Comparison of ENCODE assay signal across 11 cellular contexts in genomic region chr10:74593470-74593869, GRCh38.
DNase-seq lines count a peak whose midpoint lies in the region; ATAC-seq and TF ChIP-seq lines count a peak whose summit lies in the region.
"Had no signal": no experiment of that assay in that cellular context is flagged by ENCODE, and none has a peak within 500 bp of the region (broad histone marks: within the 10 kb centered on the region; RNA-seq: fewer than 3 reads in every experiment).

No MANE protein-coding gene starts in this region.

- H3K4me1 Mint-ChIP-seq in HFFc6 (ENCODE audit: low read depth) (peaks cover 44% of the 10 kb centered on the region), Calu3 (ENCODE audit: low read depth, unreplicated experiment) (no peaks in the 10 kb centered on the region)
- peaks cover 8 to 10% of the 10 kb centered on the region in 2 donors for H3K4me1 Mint-ChIP-seq in effector memory CD8-positive, alpha-beta T cell (ENCODE audit: low read depth in 2 of 2)
- peaks cover 35% of the 10 kb centered on the region for H3K4me1 Mint-ChIP-seq in CD4-positive, alpha-beta T cell (ENCODE audit: low read depth)

- H3K27me3 ChIP-seq in brain microvascular endothelial cell (replicated peaks) (no peaks in the 10 kb centered on the region), right lobe of liver (no peaks in the 10 kb centered on the region)
- H3K27me3 ChIP-seq in CD4-positive, alpha-beta T cell (ENCODE audit: control insufficient read depth, insufficient read depth, low read length): no peaks in the 10 kb centered on the region

- TF ChIP-seq POLR2A in right lobe of liver (IDR thresholded peaks at IDR 0.05): no peak

- H3K27ac Mint-ChIP-seq in HFFc6 (peak overlapping the region; percentile 65), Calu3 (ENCODE audit: unreplicated experiment) (no peak overlapping the region)
- no peak overlapping the region for H3K27ac Mint-ChIP-seq in effector memory CD8-positive, alpha-beta T cell
- H3K27ac Mint-ChIP-seq in CD4-positive, alpha-beta T cell: no peak overlapping the region
- H3K27ac Mint-ChIP-seq: activated CD8-positive, alpha-beta memory T cell treated with anti-CD3 and anti-CD28 coated beads, Interleukin-2, amount 10 ng/mL, durations not matched to agents 7 days and 5 days; dendritic cell treated with granulocyte-macrophage colony-stimulating factor and Interleukin-4, amounts not matched to agents 40 ng/mL and 50 ng/mL, for 4 days had no signal

- H3K27me3 Mint-ChIP-seq in HFFc6 (ENCODE audit: insufficient read depth) (no peaks in the 10 kb centered on the region), Calu3 (ENCODE audit: unreplicated experiment) (no peaks in the 10 kb centered on the region)
- no peaks in the 10 kb centered on the region for H3K27me3 Mint-ChIP-seq in effector memory CD8-positive, alpha-beta T cell
- no peaks in the 10 kb centered on the region for H3K27me3 Mint-ChIP-seq in CD4-positive, alpha-beta T cell
- H3K27me3 Mint-ChIP-seq: activated CD8-positive, alpha-beta memory T cell treated with anti-CD3 and anti-CD28 coated beads, Interleukin-2, amount 10 ng/mL, durations not matched to agents 7 days and 5 days; dendritic cell treated with granulocyte-macrophage colony-stimulating factor and Interleukin-4, amounts not matched to agents 40 ng/mL and 50 ng/mL, for 4 days had no signal

- no TSS peak for BruUV-seq in Calu3 (replicated peaks; lab: Mats Ljungman, UMichigan)

- POLR2A ChIA-PET in CD4-positive, alpha-beta T cell (lab: Charles Lee): no interaction called here

- H3K36me3 Mint-ChIP-seq in HFFc6 (ENCODE audit: low read depth): peaks cover 4% of the 10 kb centered on the region; the same call in 1 of the 2 replicates
- H3K36me3 Mint-ChIP-seq in effector memory CD8-positive, alpha-beta T cell (ENCODE audit: insufficient read depth): peaks cover 6% of the 10 kb centered on the region
- no peaks in the 10 kb centered on the region for H3K36me3 Mint-ChIP-seq in Calu3 (ENCODE audit: insufficient read depth, unreplicated experiment)
- no peaks in the 10 kb centered on the region for H3K36me3 Mint-ChIP-seq in CD4-positive, alpha-beta T cell (ENCODE audit: low read depth)

- H3K4me1 ChIP-seq in right lobe of liver: peaks cover 0 to 36% (median 5%) of the 10 kb centered on the region in 4 donors

- no peak overlapping the region for H3K27ac ChIP-seq in brain microvascular endothelial cell
- H3K27ac ChIP-seq in right lobe of liver: peak overlapping the region in 2 of 3 donors; percentile 42 to 58
- H3K27ac ChIP-seq in CD4-positive, alpha-beta T cell (ENCODE audit: low read depth, low read length): no peak overlapping the region

- no peak for TF ChIP-seq CTCF in HFFc6 (IDR thresholded peaks at IDR 0.05)
- TF ChIP-seq CTCF in brain microvascular endothelial cell (IDR thresholded peaks at IDR 0.05; ENCODE audit: low read depth, low read length, missing control alignments): no peak
- no peak for TF ChIP-seq CTCF in right lobe of liver (IDR thresholded peaks at IDR 0.05)
- no peak for TF ChIP-seq CTCF in Calu3 (IDR thresholded peaks at IDR 0.05; ENCODE audit: unreplicated experiment)
- no peak for TF ChIP-seq CTCF in CD4-positive, alpha-beta T cell (IDR thresholded peaks at IDR 0.05)

- H3K36me3 ChIP-seq in brain microvascular endothelial cell (replicated peaks) (no peaks in the 10 kb centered on the region), right lobe of liver (no peaks in the 10 kb centered on the region)

- no peaks in the 10 kb centered on the region for H3K9me3 ChIP-seq in right lobe of liver
- no peaks in the 10 kb centered on the region for H3K9me3 ChIP-seq in CD4-positive, alpha-beta T cell (ENCODE audit: control insufficient read depth, low read length)

- CTCF ChIA-PET in Calu3 (lab: Charles Lee): interaction anchor here (0.7 kb wide), 1 partner anchor 8 kb away, joined by 3 read pairs; no protein-coding TSS in a partner anchor
- CTCF ChIA-PET in CD4-positive, alpha-beta T cell (lab: Charles Lee): no interaction called here

- 36% methylated on average over 2 of the region's 2 CpGs for WGBS in right lobe of liver (ENCODE audit: insufficient coverage, low coverage, low lambda C conversion rate, missing lambda C conversion rate)

- no peak overlapping the region for H3K4me3 ChIP-seq in brain microvascular endothelial cell (ENCODE audit: low read depth, low read length)
- H3K4me3 ChIP-seq in right lobe of liver: no peak overlapping the region

- no peaks in the 10 kb centered on the region for H3K9me3 Mint-ChIP-seq in HFFc6
- no peaks in the 10 kb centered on the region for H3K9me3 Mint-ChIP-seq in effector memory CD8-positive, alpha-beta T cell
- H3K9me3 Mint-ChIP-seq in Calu3 (ENCODE audit: low read depth, unreplicated experiment): no peaks in the 10 kb centered on the region
- H3K9me3 Mint-ChIP-seq in CD4-positive, alpha-beta T cell: no peaks in the 10 kb centered on the region
- H3K9me3 Mint-ChIP-seq: dendritic cell treated with granulocyte-macrophage colony-stimulating factor and Interleukin-4, amounts not matched to agents 40 ng/mL and 50 ng/mL, for 4 days had no signal

- in situ Hi-C loops in brain microvascular endothelial cell (cut with HindIII; ENCODE audit: low pct_ligation_motif_present, low sequenced_read_pairs): no loop called here

- ATAC-seq in right lobe of liver: peak; percentile 26 to 71 (median 42)
- ATAC-seq in effector memory CD8-positive, alpha-beta T cell (replicated peaks): no peak
- no peak for ATAC-seq in CD4-positive, alpha-beta T cell (ENCODE audit: poor library complexity)
- ATAC-seq: activated CD8-positive, alpha-beta memory T cell treated with anti-CD3 and anti-CD28 coated beads, Interleukin-2, amount 10 ng/mL, durations not matched to agents 7 days and 5 days had no signal

- intact Hi-C loops in right lobe of liver (cut with DNase I): no loop called here
- intact Hi-C loops in Calu3 (cut with micrococcal nuclease; ENCODE audit: unreplicated experiment): no loop called here
- intact Hi-C loops in CD4-positive, alpha-beta T cell (cut with DNase I, micrococcal nuclease): loop anchor here in 1 of 2 experiments (5.0 kb wide), 1 partner anchor 229 kb away; no protein-coding TSS in a partner anchor

- H3K4me3 Mint-ChIP-seq in HFFc6: 0 out of 2 replicates have a peak overlapping the region, but pooled peaks have one; percentile 6
- no peak overlapping the region for H3K4me3 Mint-ChIP-seq in effector memory CD8-positive, alpha-beta T cell
- no peak overlapping the region for H3K4me3 Mint-ChIP-seq in Calu3 (ENCODE audit: low read depth, unreplicated experiment)
- H3K4me3 Mint-ChIP-seq in CD4-positive, alpha-beta T cell: no peak overlapping the region
- H3K4me3 Mint-ChIP-seq: activated CD8-positive, alpha-beta memory T cell treated with anti-CD3 and anti-CD28 coated beads, Interleukin-2, amount 10 ng/mL, durations not matched to agents 7 days and 5 days; dendritic cell treated with granulocyte-macrophage colony-stimulating factor and Interleukin-4, amounts not matched to agents 40 ng/mL and 50 ng/mL, for 4 days had no signal

- peak; percentile 27 for DNase-seq in AG08396 (ENCODE audit: low spot score)
- DNase-seq in HFFc6: peak; percentile 69
- peak; percentile 8 for DNase-seq in brain microvascular endothelial cell
- DNase-seq in right lobe of liver: no peak
- DNase-seq in Kasumi-1 (lab: John Stamatoyannopoulos, UW): no peak
- no peak for DNase-seq in effector memory CD8-positive, alpha-beta T cell
- no peak for DNase-seq in Calu3
- DNase-seq in CD4-positive, alpha-beta T cell: no peak
- DNase-seq: activated CD8-positive, alpha-beta memory T cell treated with anti-CD3 and anti-CD28 coated beads, Interleukin-2, amount 10 ng/mL, durations not matched to agents 7 days and 5 days; DMS79 had no signal

Comparison
In these comparisons a context has a peak if more than half of its experiments do, and no peak if none do; other contexts are left out.
1. DNase-seq: peak in AG08396 (single experiment), HFFc6 (single experiment) and brain microvascular endothelial cell (single experiment); none in right lobe of liver (0 of 3), Kasumi-1 (0 of 2), effector memory CD8-positive, alpha-beta T cell (0 of 3), Calu3 (single experiment) and CD4-positive, alpha-beta T cell (0 of 10).
2. H3K27ac ChIP-seq: peak in right lobe of liver (2 of 3); none in brain microvascular endothelial cell (single experiment) and CD4-positive, alpha-beta T cell (single experiment).
3. ATAC-seq: peak in right lobe of liver (4 of 4); none in effector memory CD8-positive, alpha-beta T cell (single experiment) and CD4-positive, alpha-beta T cell (single experiment).